In genomic region chr16:8798174-8798527, GRCh38 we compare ENCODE assay signal across 8 cellular contexts. TPM values are rescaled to one million over a fixed set of nuclear protein-coding genes. Genes with fewer than 3 reads are reported as not detected.
DNase-seq lines count a peak whose midpoint lies in the region; ATAC-seq and TF ChIP-seq lines count a peak whose summit lies in the region.

No MANE protein-coding gene starts in this region.

- H3K27me3 ChIP-seq in DOHH2 (ENCODE audit: control insufficient read depth, low read length) (no peaks in the 10 kb centered on the region), hepatocyte (no peaks in the 10 kb centered on the region), spleen (replicated peaks in 1 of 7) (no peaks in the 10 kb centered on the region)

- H3K9me3 ChIP-seq in DOHH2 (ENCODE audit: control insufficient read depth, insufficient read depth, low read length) (no peaks in the 10 kb centered on the region), hepatocyte (ENCODE audit: low read depth) (no peaks in the 10 kb centered on the region), spleen (no peaks in the 10 kb centered on the region)

- TF ChIP-seq POLR2A in spleen (IDR thresholded peaks at IDR 0.05): no peak

- H3K4me3 ChIP-seq in DOHH2 (ENCODE audit: low read length): peak overlapping the region; percentile 95
- H3K4me3 ChIP-seq in hepatocyte: peak overlapping the region; percentile 67
- H3K4me3 ChIP-seq in spleen: peak overlapping the region; percentile 75 to 100 (median 95)

- DNase-seq in activated CD4-positive, alpha-beta T cell treated with anti-CD3 and anti-CD28 coated beads, Interleukin-2, amount 50 U/mL, for 24 hours (ENCODE audit: low read depth in 1 of 2, low spot score in 1 of 2): peak; percentile 6
- DNase-seq in hepatocyte (ENCODE audit: low spot score): no peak
- DNase-seq in spleen: no peak
- DNase-seq in NCI-H2196 (lab: John Stamatoyannopoulos, UW; ENCODE audit: unreplicated experiment): no peak
- DNase-seq in NCI-H2171 (lab: John Stamatoyannopoulos, UW): no peak
- no peak for DNase-seq in GM10248 (ENCODE audit: extremely low spot score)

- no peaks in the 10 kb centered on the region for H3F3A ChIP-seq in DOHH2 (ENCODE audit: control insufficient read depth, insufficient read depth)

- H3K27ac ChIP-seq in DOHH2 (ENCODE audit: low read depth, low read length) (peak overlapping the region; percentile 35), hepatocyte (peak overlapping the region; percentile 93), spleen (peak overlapping the region in 6 of 8 donors; percentile 61 to 87 (median 84))

- WGBS in hepatocyte (ENCODE audit: low lambda C conversion rate, missing lambda C conversion rate): 5% methylated on average over 6 of the region's 6 CpGs
- 1 to 3% (median 2%) methylated on average over 6 of the region's 6 CpGs for WGBS in spleen, 5 donors

- peak overlapping the region; percentile 98 for H3K4me2 ChIP-seq in DOHH2 (ENCODE audit: low read length)
- H3K4me2 ChIP-seq in hepatocyte: peak overlapping the region; percentile 94

- H3K9me2 ChIP-seq in DOHH2 (replicated peaks; ENCODE audit: control insufficient read depth, low read length): no peaks in the 10 kb centered on the region
- no peaks in the 10 kb centered on the region for H3K9me2 ChIP-seq in hepatocyte (replicated peaks; ENCODE audit: insufficient read depth)

- H3K36me3 ChIP-seq in DOHH2 (ENCODE audit: control insufficient read depth, low read length): peaks cover 68% of the 10 kb centered on the region
- H3K36me3 ChIP-seq in hepatocyte (replicated peaks; ENCODE audit: insufficient read depth, low read depth): no peaks in the 10 kb centered on the region
- peaks cover 0 to 43% (median 16%) of the 10 kb centered on the region in 6 donors for H3K36me3 ChIP-seq in spleen

- CTCF ChIA-PET in GM10248 (lab: Yijun Ruan, JAX): interaction anchor here (2.6 kb wide), 1 partner anchor 82 kb away, joined by 8 read pairs; no protein-coding TSS in a partner anchor

- H3K79me2 ChIP-seq in DOHH2 (ENCODE audit: control insufficient read depth, low read length) (peaks cover 93% of the 10 kb centered on the region), hepatocyte (peaks cover 73% of the 10 kb centered on the region)

- intact Hi-C loops in spleen (cut with DNase I; ENCODE audit: low total_unique reads): loop anchor here (5.0 kb wide), 1 partner anchor 69 kb away; the partner anchor contains the start of gene CARHSP1

- TF ChIP-seq CTCF in DOHH2 (IDR thresholded peaks at IDR 0.05; ENCODE audit: low read depth, low read length, poor library complexity, severe bottlenecking) (no peak), hepatocyte (IDR thresholded peaks at IDR 0.05; ENCODE audit: poor library complexity) (no peak), spleen (IDR thresholded peaks at IDR 0.05 in 8 of 11, conservative IDR thresholded peaks at IDR 0.05 in 3 of 11) (no peak), GM10248 (IDR thresholded peaks at IDR 0.05; ENCODE audit: control extremely low read depth, extremely low read depth, low read depth, missing control alignments) (no peak)

- ATAC-seq in HG02588 (IDR thresholded peaks at IDR 0.05; ENCODE audit: unreplicated experiment): peak; percentile 1

- H4K20me1 ChIP-seq in DOHH2 (ENCODE audit: control insufficient read depth, insufficient read depth, low read depth, low read length): peaks cover 19% of the 10 kb centered on the region
- H4K20me1 ChIP-seq in hepatocyte (ENCODE audit: insufficient read depth, poor library complexity, severe bottlenecking): peaks cover 13% of the 10 kb centered on the region

- H3K4me1 ChIP-seq in DOHH2 (ENCODE audit: control insufficient read depth, low read length) (peaks cover 35% of the 10 kb centered on the region), hepatocyte (ENCODE audit: insufficient read depth) (peaks cover 27% of the 10 kb centered on the region), spleen (peaks cover 21 to 64% (median 41%) of the 10 kb centered on the region in 6 donors)

- POLR2A ChIA-PET in GM10248 (lab: Yijun Ruan, JAX): interaction anchor here (0.7 to 1.1 kb wide), 2 partner anchors 12 to 71 kb away, joined by 3 read pairs; partner anchors contain the start of gene CARHSP1

- peak overlapping the region; percentile 43 for H2AFZ ChIP-seq in hepatocyte

RNA-seq across cellular contexts. Expression of gene PMM2, which starts 0.5 kb away (rescaled TPM):
- total RNA-seq in hepatocyte (28.9 and 31.3 TPM in 2 replicates), spleen (10 to 100 TPM; 26.5 to 38.8 (median 33.6) TPM)
- polyA plus RNA-seq in hepatocyte (28.4 and 34.1 TPM in 2 replicates), spleen (10 to 100 TPM; 13.0 to 14.4 (median 13.2) TPM)

RNA-seq across cellular contexts. Expression of gene TMEM186, which starts 0.7 kb away (rescaled TPM):
- total RNA-seq in hepatocyte (8.4 and 10.9 TPM in 2 replicates), spleen (10 to 100 TPM in 1 of 7 donors, 1 to 10 TPM in 6; 5.8 to 12.1 (median 8.1) TPM)
- polyA plus RNA-seq in hepatocyte (18.7 and 20.4 TPM in 2 replicates), spleen (10 to 100 TPM; 10.3 to 13.3 (median 11.3) TPM)

Comparison
In these comparisons a context has a peak if more than half of its experiments do, and no peak if none do; other contexts are left out.
1. H3K27ac ChIP-seq: peak in every context shown above with its lines; median percentile 93 in hepatocyte; 84 in spleen; 35 in DOHH2.
2. DNase-seq: peak in activated CD4-positive, alpha-beta T cell treated with anti-CD3 and anti-CD28 coated beads, Interleukin-2, amount 50 U/mL, for 24 hours (2 of 2); none in hepatocyte (single experiment), spleen (single experiment), NCI-H2196 (single experiment), NCI-H2171 (single experiment) and GM10248 (single experiment).
3. Peak in every context shown above with its lines, with median percentiles within 50 percentile points of each other: H3K4me3 ChIP-seq.